15 cellular contexts compared by ENCODE assay signal in the genomic region with DNA sequence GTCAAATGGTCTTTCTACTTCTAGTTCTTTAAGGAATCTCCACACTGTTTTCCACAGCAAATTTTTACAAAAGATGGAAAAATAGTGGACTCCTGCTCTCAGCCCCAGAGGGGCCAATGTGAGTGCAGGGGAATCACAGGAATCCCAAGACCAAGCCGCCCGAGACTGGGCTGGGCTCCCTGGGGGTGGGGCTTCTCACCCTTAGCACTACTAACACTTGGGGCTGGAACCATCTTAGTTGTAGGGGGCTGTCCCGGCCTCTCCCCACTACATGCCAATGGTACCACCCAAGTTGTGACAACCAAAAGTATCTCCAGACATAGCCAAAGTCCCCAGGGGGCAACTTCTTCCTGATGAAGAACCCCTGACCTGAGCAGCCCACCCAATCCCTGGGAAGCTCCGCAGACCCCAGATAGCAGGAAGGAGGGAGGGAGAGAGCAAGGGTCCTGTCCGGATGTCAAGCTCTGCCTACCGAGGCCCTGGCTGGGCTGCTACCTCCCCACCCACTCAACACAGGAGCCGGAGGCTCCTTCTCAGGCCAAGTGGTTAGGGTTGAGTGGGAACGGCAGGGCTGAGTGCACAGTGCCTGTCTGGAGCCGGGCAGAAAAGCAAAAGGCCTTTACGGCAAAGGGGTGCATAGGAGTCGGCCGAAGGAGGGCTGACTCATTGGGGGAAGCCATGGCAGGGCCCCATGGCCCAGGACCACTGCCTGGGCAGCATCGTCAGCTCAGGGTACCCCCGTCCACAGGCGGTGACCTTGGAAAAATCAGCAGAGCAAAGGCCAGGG.
"Had no signal": no experiment of that assay in that cellular context is flagged by ENCODE, and none has a peak within 500 bp of the region (broad histone marks: within the 10 kb centered on the region; RNA-seq: fewer than 3 reads in every experiment).

No MANE protein-coding gene starts in this region.

- DNase-seq: kidney glomerular epithelial cell; naive thymus-derived CD4-positive, alpha-beta T cell; retina; SK-N-SH; small intestine; stimulated activated CD4-positive, alpha-beta T cell treated with anti-CD3 and anti-CD28 coated beads, Interleukin-4, amount 100 ng/mL, for 4 hours; stimulated activated CD8-positive, alpha-beta memory T cell treated with anti-CD3 and anti-CD28 coated beads, Interleukin-4, amount 100 ng/mL, for 48 hours; stimulated activated naive CD4-positive, alpha-beta T cell treated with Interleukin-2 at 50 U/mL for 16 hours; substantia nigra; T-cell; T-helper 9 cell; trophoblast cell had no signal

- H3K4me2 ChIP-seq: SK-N-SH had no signal

- H3K4me1 ChIP-seq: pancreas had no signal

- H3K9me3 ChIP-seq: mucosa of descending colon, pancreas, SK-N-SH had no signal

- ATAC-seq: activated CD4-positive, CD25-positive, alpha-beta regulatory T cell treated with anti-CD3 and anti-CD28 coated beads, Interleukin-2, amount 50 U/mL, for 24 hours; mucosa of descending colon; naive thymus-derived CD4-positive, alpha-beta T cell; pancreas; T-cell had no signal

- H3K27ac ChIP-seq: pancreas had no signal

- H3K4me3 ChIP-seq: mucosa of descending colon, pancreas had no signal

- H3K9ac ChIP-seq: SK-N-SH had no signal

- H3K9me2 ChIP-seq: SK-N-SH had no signal

- H3K36me3 ChIP-seq: pancreas had no signal

- H3K27me3 ChIP-seq: pancreas had no signal
